In genomic region chr7:151633516-151633812, GRCh38 we compare ENCODE assay signal across 8 cellular contexts.
DNase-seq lines count a peak whose midpoint lies in the region; ATAC-seq and TF ChIP-seq lines count a peak whose summit lies in the region.

No MANE protein-coding gene starts in this region.

- POLR2A ChIA-PET in activated CD8-positive, alpha-beta T cell treated with anti-CD3 and anti-CD28 coated beads for 36 hours (lab: Charles Lee) = interaction anchor here (0.7 to 2.7 kb wide), 7 partner anchors 10 to 281 kb away, joined by 3 to 8 read pairs (median 5); partner anchors contain the start of gene RHEB

- H3K27ac Mint-ChIP-seq in activated CD8-positive, alpha-beta memory T cell treated with anti-CD3 and anti-CD28 coated beads, Interleukin-2, amount 10 ng/mL, durations not matched to agents 7 days and 5 days = peak overlapping the region; percentile 95
- peak overlapping the region; percentile 95 for H3K27ac Mint-ChIP-seq in activated CD8-positive, alpha-beta T cell treated with anti-CD3 and anti-CD28 coated beads for 36 hours
- peak overlapping the region; percentile 88 to 100 (median 98) for H3K27ac Mint-ChIP-seq in immature natural killer cell
- H3K27ac Mint-ChIP-seq in stimulated activated naive CD8-positive, alpha-beta T cell treated with anti-CD3 and anti-CD28 coated beads, Interleukin-15, amount 100 ng/mL, for 72 hours = peak overlapping the region; percentile 72 to 95

- CTCF ChIA-PET in activated CD8-positive, alpha-beta memory T cell treated with anti-CD3 and anti-CD28 coated beads, Interleukin-2, amount 10 ng/mL, durations not matched to agents 7 days and 5 days (lab: Charles Lee) = interaction anchor here (1.0 to 6.4 kb wide), 17 partner anchors 9 to 616 kb away, joined by 3 to 37 read pairs (median 9); partner anchors contain the start of gene RHEB
- CTCF ChIA-PET in activated CD8-positive, alpha-beta T cell treated with anti-CD3 and anti-CD28 coated beads for 36 hours (lab: Charles Lee) = interaction anchor here (0.8 to 7.2 kb wide), 11 partner anchors 8 to 265 kb away, joined by 3 to 80 read pairs (median 5); partner anchors contain the start of gene RHEB

- H3K27me3 Mint-ChIP-seq in activated CD8-positive, alpha-beta memory T cell treated with anti-CD3 and anti-CD28 coated beads, Interleukin-2, amount 10 ng/mL, durations not matched to agents 7 days and 5 days = no peaks in the 10 kb centered on the region
- no peaks in the 10 kb centered on the region for H3K27me3 Mint-ChIP-seq in activated CD8-positive, alpha-beta T cell treated with anti-CD3 and anti-CD28 coated beads for 36 hours
- peaks cover 3 to 11% (median 5%) of the 10 kb centered on the region in 3 donors for H3K27me3 Mint-ChIP-seq in immature natural killer cell (ENCODE audit: low read depth in 3 of 3)
- H3K27me3 Mint-ChIP-seq in stimulated activated naive CD8-positive, alpha-beta T cell treated with anti-CD3 and anti-CD28 coated beads, Interleukin-15, amount 100 ng/mL, for 72 hours = no peaks in the 10 kb centered on the region

- H3K4me1 Mint-ChIP-seq in activated CD8-positive, alpha-beta memory T cell treated with anti-CD3 and anti-CD28 coated beads, Interleukin-2, amount 10 ng/mL, durations not matched to agents 7 days and 5 days = peaks cover 27% of the 10 kb centered on the region
- peaks cover 27% of the 10 kb centered on the region for H3K4me1 Mint-ChIP-seq in activated CD8-positive, alpha-beta T cell treated with anti-CD3 and anti-CD28 coated beads for 36 hours (ENCODE audit: low read depth)
- peaks cover 25 to 33% of the 10 kb centered on the region in 2 donors for H3K4me1 Mint-ChIP-seq in immature natural killer cell
- H3K4me1 Mint-ChIP-seq in stimulated activated naive CD8-positive, alpha-beta T cell treated with anti-CD3 and anti-CD28 coated beads, Interleukin-15, amount 100 ng/mL, for 72 hours = peaks cover 37% of the 10 kb centered on the region

- H3K9me3 Mint-ChIP-seq in activated CD8-positive, alpha-beta memory T cell treated with anti-CD3 and anti-CD28 coated beads, Interleukin-2, amount 10 ng/mL, durations not matched to agents 7 days and 5 days (ENCODE audit: low read depth) = peaks cover 2% of the 10 kb centered on the region
- H3K9me3 Mint-ChIP-seq in activated CD8-positive, alpha-beta T cell treated with anti-CD3 and anti-CD28 coated beads for 36 hours = no peaks in the 10 kb centered on the region
- H3K9me3 Mint-ChIP-seq in immature natural killer cell = no peaks in the 10 kb centered on the region
- peaks cover 6 to 7% of the 10 kb centered on the region in 2 donors for H3K9me3 Mint-ChIP-seq in stimulated activated naive CD8-positive, alpha-beta T cell treated with anti-CD3 and anti-CD28 coated beads, Interleukin-15, amount 100 ng/mL, for 72 hours

- no peaks in the 10 kb centered on the region for H3K9me3 ChIP-seq in MG63

- intact Hi-C loops in activated CD8-positive, alpha-beta T cell treated with anti-CD3 and anti-CD28 coated beads for 36 hours (cut with micrococcal nuclease) = loop anchor here (5.0 kb wide), 1 partner anchor 116 kb away; the partner anchor contains the start of gene RHEB

- DNase-seq in activated CD8-positive, alpha-beta memory T cell treated with anti-CD3 and anti-CD28 coated beads, Interleukin-2, amount 10 ng/mL, durations not matched to agents 7 days and 5 days = no peak
- DNase-seq in activated CD8-positive, alpha-beta memory T cell treated with anti-CD3 and anti-CD28 coated beads, Interleukin-2, amount 50 U/mL, for 48 hours = no peak
- DNase-seq in activated CD8-positive, alpha-beta T cell treated with anti-CD3 and anti-CD28 coated beads for 36 hours = no peak
- DNase-seq in immature natural killer cell (no peak), NCI-H524 (lab: John Stamatoyannopoulos, UW) (no peak), MG63 (no peak)
- DNase-seq in stimulated activated naive CD8-positive, alpha-beta T cell treated with anti-CD3 and anti-CD28 coated beads, Interleukin-15, amount 100 ng/mL, for 72 hours = no peak

- peaks cover 5% of the 10 kb centered on the region for H3K36me3 Mint-ChIP-seq in activated CD8-positive, alpha-beta memory T cell treated with anti-CD3 and anti-CD28 coated beads, Interleukin-2, amount 10 ng/mL, durations not matched to agents 7 days and 5 days
- H3K36me3 Mint-ChIP-seq in activated CD8-positive, alpha-beta T cell treated with anti-CD3 and anti-CD28 coated beads for 36 hours (ENCODE audit: low read depth) = no peaks in the 10 kb centered on the region
- H3K36me3 Mint-ChIP-seq in immature natural killer cell = peaks cover 0 to 6% (median 0%) of the 10 kb centered on the region in 3 donors

- no peak for TF ChIP-seq CTCF in activated CD8-positive, alpha-beta T cell treated with anti-CD3 and anti-CD28 coated beads for 36 hours (IDR thresholded peaks at IDR 0.05)

- H3K4me3 ChIP-seq in MG63 = no peak overlapping the region

- H3K27me3 ChIP-seq in MG63 = no peaks in the 10 kb centered on the region

- ATAC-seq in activated CD8-positive, alpha-beta memory T cell treated with anti-CD3 and anti-CD28 coated beads, Interleukin-2, amount 10 ng/mL, durations not matched to agents 7 days and 5 days = no peak
- no peak for ATAC-seq in activated CD8-positive, alpha-beta T cell treated with anti-CD3 and anti-CD28 coated beads for 36 hours
- ATAC-seq in stimulated activated naive CD8-positive, alpha-beta T cell treated with anti-CD3 and anti-CD28 coated beads, Interleukin-15, amount 100 ng/mL, for 72 hours = no peak
- ATAC-seq in SK-N-SH treated with all-trans-retinoic acid at 6 μM for 48 hours = no peak

- H3K36me3 ChIP-seq in MG63 = no peaks in the 10 kb centered on the region

- peak overlapping the region; percentile 85 for H3K4me3 Mint-ChIP-seq in activated CD8-positive, alpha-beta memory T cell treated with anti-CD3 and anti-CD28 coated beads, Interleukin-2, amount 10 ng/mL, durations not matched to agents 7 days and 5 days
- peak overlapping the region; percentile 88 for H3K4me3 Mint-ChIP-seq in activated CD8-positive, alpha-beta T cell treated with anti-CD3 and anti-CD28 coated beads for 36 hours
- peak overlapping the region; percentile 97 to 100 (median 100) for H3K4me3 Mint-ChIP-seq in immature natural killer cell
- peak overlapping the region; percentile 97 to 98 for H3K4me3 Mint-ChIP-seq in stimulated activated naive CD8-positive, alpha-beta T cell treated with anti-CD3 and anti-CD28 coated beads, Interleukin-15, amount 100 ng/mL, for 72 hours

TF ChIP-seq in SK-N-SH treated with all-trans-retinoic acid at 6 μM for 48 hours, 23 proteins besides CTCF, POLR2A, EP300 and RAD21:
- TF ChIP-seq CSRNP3 (CRISPR knock-in tag; IDR thresholded peaks at IDR 0.05) = no peak
